ENCODE assay signal across 21 cellular contexts in genomic region chr11:16827139-16827538, GRCh38.
"Had no signal": no experiment of that assay in that cellular context is flagged by ENCODE, and none has a peak within 500 bp of the region (broad histone marks: within the 10 kb centered on the region; RNA-seq: fewer than 3 reads in every experiment).

No MANE protein-coding gene starts in this region.

- H3K36me3 Mint-ChIP-seq: activated naive CD8-positive, alpha-beta T cell; naive thymus-derived CD8-positive, alpha-beta T cell had no signal

- H3K4me3 ChIP-seq: breast epithelium, colonic mucosa, esophagus muscularis mucosa, left ventricle myocardium inferior, prostate gland, SJSA1, thoracic aorta, upper lobe of left lung had no signal

- DNase-seq: activated CD4-positive, alpha-beta T cell treated with anti-CD3 and anti-CD28 coated beads, Interleukin-2, amount 50 U/mL, for 1 hour; activated CD4-positive, CD25-positive, alpha-beta regulatory T cell treated with anti-CD3 and anti-CD28 coated beads, Interleukin-2, amount 50 U/mL, for 72 hours; activated CD8-positive, alpha-beta memory T cell treated with anti-CD3 and anti-CD28 coated beads, Interleukin-2, amount 50 U/mL, for 48 hours; activated gamma-delta T cell treated with Interleukin-2 at 50 U/mL for 16 hours; amniotic stem cell; colonic mucosa; glutamatergic neuron; hippocampal formation; kidney glomerular epithelial cell; left ventricle myocardium inferior; naive thymus-derived CD8-positive, alpha-beta T cell; T1000; upper lobe of left lung had no signal

- H3K27ac Mint-ChIP-seq: activated naive CD8-positive, alpha-beta T cell; activated T-helper 1 cell treated with anti-CD3 and anti-CD28 coated beads, Interleukin-12 subunit alpha, Interleukin-12 subunit beta, Interleukin-2, Interleukin-4 antibody, amounts not matched to agents 30 ng/mL and 10 ng/mL and 1 ng/mL, durations not matched to agents 14 hours and 24 hours and 36 hours; mesothelial cell of epicardium had no signal

- H3K4me1 ChIP-seq: breast epithelium, colonic mucosa, esophagus muscularis mucosa, prostate gland, SJSA1, upper lobe of left lung had no signal

- H3K27me3 Mint-ChIP-seq: activated naive CD8-positive, alpha-beta T cell had no signal

- H3K36me3 ChIP-seq: breast epithelium, colonic mucosa, prostate gland, SJSA1, thoracic aorta had no signal

- ATAC-seq: naive thymus-derived CD8-positive, alpha-beta T cell had no signal

- H3K9me3 ChIP-seq: breast epithelium, colonic mucosa, esophagus muscularis mucosa, left ventricle myocardium inferior, prostate gland, SJSA1, thoracic aorta, upper lobe of left lung had no signal

- H3K27ac ChIP-seq: breast epithelium, colonic mucosa, esophagus muscularis mucosa, left ventricle myocardium inferior, prostate gland, SJSA1, thoracic aorta, upper lobe of left lung had no signal

- H3K4me3 Mint-ChIP-seq: activated naive CD8-positive, alpha-beta T cell; activated T-helper 1 cell treated with anti-CD3 and anti-CD28 coated beads, Interleukin-12 subunit alpha, Interleukin-12 subunit beta, Interleukin-2, Interleukin-4 antibody, amounts not matched to agents 30 ng/mL and 10 ng/mL and 1 ng/mL, durations not matched to agents 14 hours and 24 hours and 36 hours; mesothelial cell of epicardium; naive thymus-derived CD8-positive, alpha-beta T cell had no signal

- H3K4me1 Mint-ChIP-seq: naive thymus-derived CD8-positive, alpha-beta T cell had no signal

- H3K9me3 Mint-ChIP-seq: activated T-helper 1 cell treated with anti-CD3 and anti-CD28 coated beads, Interleukin-12 subunit alpha, Interleukin-12 subunit beta, Interleukin-2, Interleukin-4 antibody, amounts not matched to agents 30 ng/mL and 10 ng/mL and 1 ng/mL, durations not matched to agents 14 hours and 24 hours and 36 hours; mesothelial cell of epicardium; naive thymus-derived CD8-positive, alpha-beta T cell had no signal

- H3K27me3 ChIP-seq: breast epithelium, colonic mucosa, esophagus muscularis mucosa, upper lobe of left lung had no signal
